ENCODE assay signal across 1 cellular context in genomic region chr14:55102141-55102547, GRCh38.
TF ChIP-seq lines count a peak whose summit lies in the region.

No MANE protein-coding gene starts in this region.

TF ChIP-seq in HepG2, 621 proteins besides CTCF, POLR2A, EP300 and RAD21 (continued from another document and continues in another):
- 0 out of 2 replicates have a peak, but pooled peaks have one; percentile 1 for TF ChIP-seq ZNF281 (CRISPR knock-in tag; IDR thresholded peaks at IDR 0.05; ENCODE audit: borderline replicate concordance)
- TF ChIP-seq ZNF337 (CRISPR knock-in tag; IDR thresholded peaks at IDR 0.05; ENCODE audit: borderline replicate concordance, low read depth) = 0 out of 2 replicates have a peak, but pooled peaks have one; percentile 41
- TF ChIP-seq TEAD3 (CRISPR knock-in tag; optimal IDR thresholded peaks at IDR 0.05; ENCODE audit: borderline replicate concordance) = peak; percentile 47
- no peak for TF ChIP-seq ZNF263 (CRISPR knock-in tag; IDR thresholded peaks at IDR 0.05)
- TF ChIP-seq TFE3 (CRISPR knock-in tag; IDR thresholded peaks at IDR 0.05) = 0 out of 2 replicates have a peak, but pooled peaks have one; percentile 14
- no peak for TF ChIP-seq JARID2 (CRISPR knock-in tag; IDR thresholded peaks at IDR 0.05; ENCODE audit: insufficient replicate concordance)
- TF ChIP-seq ZNF235 (CRISPR knock-in tag; IDR thresholded peaks at IDR 0.05; ENCODE audit: borderline replicate concordance) = no peak
- TF ChIP-seq HNRNPL (IDR thresholded peaks at IDR 0.05; ENCODE audit: low read depth, low read length) = no peak
- TF ChIP-seq ZKSCAN1 (IDR thresholded peaks at IDR 0.05; ENCODE audit: low read length) = no peak
- TF ChIP-seq ZFX (CRISPR knock-in tag; IDR thresholded peaks at IDR 0.05; ENCODE audit: low read depth) = peak; percentile 81
- no peak for TF ChIP-seq FOXK2 (IDR thresholded peaks at IDR 0.05)
- TF ChIP-seq IKZF5 (CRISPR knock-in tag; IDR thresholded peaks at IDR 0.05) = no peak
- TF ChIP-seq ZNF766 (CRISPR knock-in tag; IDR thresholded peaks at IDR 0.05; ENCODE audit: borderline replicate concordance) = no peak
- no peak for TF ChIP-seq HOXA7 (CRISPR knock-in tag; IDR thresholded peaks at IDR 0.05)
- peak; percentile 43; the same call in 1 of the 2 replicates for TF ChIP-seq POLR2G (IDR thresholded peaks at IDR 0.05; ENCODE audit: low read depth, low read length)
- no peak for TF ChIP-seq ZFP41 (CRISPR knock-in tag; IDR thresholded peaks at IDR 0.05; ENCODE audit: borderline replicate concordance)
- TF ChIP-seq ZBTB44 (CRISPR knock-in tag; IDR thresholded peaks at IDR 0.05) = no peak
- no peak for TF ChIP-seq IRF9 (CRISPR knock-in tag; IDR thresholded peaks at IDR 0.05; ENCODE audit: borderline replicate concordance)
- no peak for TF ChIP-seq HOXA9 (CRISPR knock-in tag; IDR thresholded peaks at IDR 0.05; ENCODE audit: borderline replicate concordance)
- 0 out of 2 replicates have a peak, but pooled peaks have one; percentile 36 for TF ChIP-seq TBX2 (CRISPR knock-in tag; IDR thresholded peaks at IDR 0.05; ENCODE audit: borderline replicate concordance)
- no peak for TF ChIP-seq ISL2 (CRISPR knock-in tag; IDR thresholded peaks at IDR 0.05)
- TF ChIP-seq POLR2AphosphoS5 (IDR thresholded peaks at IDR 0.05; ENCODE audit: low read depth, low read length) = peak; percentile 40; the same call in 1 of the 2 replicates
- TF ChIP-seq ZSCAN31 (CRISPR knock-in tag; IDR thresholded peaks at IDR 0.05; ENCODE audit: low read depth) = no peak
- TF ChIP-seq ZBTB7A (CRISPR knock-in tag; IDR thresholded peaks at IDR 0.05) = no peak
- peak; percentile 49; the same call in 1 of the 2 replicates for TF ChIP-seq FOSL2 (CRISPR knock-in tag; IDR thresholded peaks at IDR 0.05)
- no peak for TF ChIP-seq ZNF558 (CRISPR knock-in tag; IDR thresholded peaks at IDR 0.05; ENCODE audit: borderline replicate concordance)
- 0 out of 2 replicates have a peak, but pooled peaks have one; percentile 42 for TF ChIP-seq ZBTB34 (CRISPR knock-in tag; IDR thresholded peaks at IDR 0.05)
- no peak for TF ChIP-seq CREB3 (CRISPR knock-in tag; IDR thresholded peaks at IDR 0.05)
- 0 out of 2 replicates have a peak, but pooled peaks have one; percentile 28 for TF ChIP-seq ZNF441 (CRISPR knock-in tag; IDR thresholded peaks at IDR 0.05; ENCODE audit: borderline replicate concordance)
- no peak for TF ChIP-seq ZNF33A (CRISPR knock-in tag; IDR thresholded peaks at IDR 0.05; ENCODE audit: borderline replicate concordance)
- TF ChIP-seq FOXP4 (CRISPR knock-in tag; IDR thresholded peaks at IDR 0.05) = peak; percentile 41
- TF ChIP-seq ATF4 (CRISPR knock-in tag; IDR thresholded peaks at IDR 0.05) = no peak
- peak; percentile 45 for TF ChIP-seq SALL1 (CRISPR knock-in tag; IDR thresholded peaks at IDR 0.05)
- TF ChIP-seq ZNF12 (CRISPR knock-in tag; IDR thresholded peaks at IDR 0.05) = no peak
- no peak for TF ChIP-seq ZNF224 (CRISPR knock-in tag; IDR thresholded peaks at IDR 0.05)
- TF ChIP-seq KAT8 (CRISPR knock-in tag; IDR thresholded peaks at IDR 0.05) = peak; percentile 26; the same call in 1 of the 2 replicates
- TF ChIP-seq PRMT3 (CRISPR knock-in tag; IDR thresholded peaks at IDR 0.05; ENCODE audit: borderline replicate concordance, low read depth) = no peak
- TF ChIP-seq KLF15 (CRISPR knock-in tag; IDR thresholded peaks at IDR 0.05; ENCODE audit: borderline replicate concordance) = no peak
- TF ChIP-seq ELF4 (CRISPR knock-in tag; IDR thresholded peaks at IDR 0.05; ENCODE audit: borderline replicate concordance) = 0 out of 2 replicates have a peak, but pooled peaks have one; percentile 1
- no peak for TF ChIP-seq ZNF770 (CRISPR knock-in tag; IDR thresholded peaks at IDR 0.05)
- TF ChIP-seq ARNT2 (CRISPR knock-in tag; IDR thresholded peaks at IDR 0.05; ENCODE audit: low read depth) = no peak
- no peak for TF ChIP-seq ATF1 (CRISPR knock-in tag; IDR thresholded peaks at IDR 0.05)
- TF ChIP-seq PHF8 (CRISPR knock-in tag; IDR thresholded peaks at IDR 0.05) = peak; percentile 49; the same call in 1 of the 2 replicates
- no peak for TF ChIP-seq DMTF1 (CRISPR knock-in tag; IDR thresholded peaks at IDR 0.05)
- no peak for TF ChIP-seq MAZ (IDR thresholded peaks at IDR 0.05; ENCODE audit: borderline replicate concordance, low read depth, low read length)
- no peak for TF ChIP-seq MAZ (CRISPR knock-in tag; IDR thresholded peaks at IDR 0.05; ENCODE audit: low read depth)
- TF ChIP-seq ELF3 (CRISPR knock-in tag; IDR thresholded peaks at IDR 0.05) = peak; percentile 36; the same call in 1 of the 2 replicates
